In genomic region chr14:64937821-64938193, GRCh38 we compare ENCODE assay signal across 9 cellular contexts. TPM values are rescaled to one million over a fixed set of nuclear protein-coding genes. Genes with fewer than 3 reads are reported as not detected.
DNase-seq lines count a peak whose midpoint lies in the region; ATAC-seq and TF ChIP-seq lines count a peak whose summit lies in the region.
"Had no signal": no experiment of that assay in that cellular context is flagged by ENCODE, and none has a peak within 500 bp of the region (broad histone marks: within the 10 kb centered on the region; RNA-seq: fewer than 3 reads in every experiment).

No MANE protein-coding gene starts in this region.

- no peak overlapping the region for H4K8ac ChIP-seq in mesenchymal stem cell (ENCODE audit: low read length)

- no peak overlapping the region for H3K18ac ChIP-seq in mesenchymal stem cell (ENCODE audit: low read depth in 1 of 2, low read length in 2 of 2)

- no peak overlapping the region for H3K4me3 Mint-ChIP-seq in brain

- H3K9me3 ChIP-seq in BE2C (no peaks in the 10 kb centered on the region), mesenchymal stem cell (ENCODE audit: control insufficient read depth, low read length) (no peaks in the 10 kb centered on the region)

- peaks cover 9% of the 10 kb centered on the region for H3K36me3 ChIP-seq in BE2C
- H3K36me3 ChIP-seq in KMS-11 (ENCODE audit: insufficient read depth), result no peaks in the 10 kb centered on the region
- peaks cover 12 to 60% of the 10 kb centered on the region in 2 experiments for H3K36me3 ChIP-seq in mesenchymal stem cell (ENCODE audit: control insufficient read depth in 1 of 2, insufficient read depth in 2 of 2, low read depth in 1 of 2, low read length in 2 of 2)

- H2BK15ac ChIP-seq in mesenchymal stem cell (ENCODE audit: low read depth, poor library complexity, severe bottlenecking), result no peak overlapping the region

- H4K91ac ChIP-seq in mesenchymal stem cell (ENCODE audit: low read length), result no peak overlapping the region

- H3K27ac ChIP-seq in KMS-11 (peak overlapping the region; percentile 18; the same call in 1 of the 2 replicates), mesenchymal stem cell (ENCODE audit: low read length, poor library complexity, severe bottlenecking) (peak overlapping the region; percentile 42)

- H3K27me3 ChIP-seq in BE2C (no peaks in the 10 kb centered on the region), KMS-11 (ENCODE audit: insufficient read depth, low read depth) (no peaks in the 10 kb centered on the region), mesenchymal stem cell (ENCODE audit: control insufficient read depth in 1 of 2, insufficient read depth in 1 of 2, low read length in 2 of 2) (no peaks in the 10 kb centered on the region)

- peaks cover 22% of the 10 kb centered on the region for H3K36me3 Mint-ChIP-seq in brain

- peaks cover 27% of the 10 kb centered on the region for H3K79me1 ChIP-seq in mesenchymal stem cell (replicated peaks; ENCODE audit: low read length, poor library complexity, severe bottlenecking)

- DNase-seq in BE2C (no peak), mesenchymal stem cell (peak; percentile 23)
- DNase-seq: stimulated activated CD4-positive, alpha-beta T cell treated with anti-CD3 and anti-CD28 coated beads, Interleukin-2, amount 100 ng/mL, for 48 hours had no signal

- 0 out of 2 replicates have a peak, but pooled peaks cover 6% of the 10 kb centered on the region for H3K79me2 ChIP-seq in KMS-11 (ENCODE audit: insufficient read depth, low read depth)

- no peak overlapping the region for H3K14ac ChIP-seq in mesenchymal stem cell (ENCODE audit: low read length in 2 of 2)

- H3K27me3 Mint-ChIP-seq in brain, result no peaks in the 10 kb centered on the region

- H3K4me1 ChIP-seq in BE2C, result no peaks in the 10 kb centered on the region
- H3K4me1 ChIP-seq in KMS-11 (ENCODE audit: low read depth, poor library complexity, severe bottlenecking), result peaks cover 57% of the 10 kb centered on the region
- peaks cover 12% of the 10 kb centered on the region for H3K4me1 ChIP-seq in mesenchymal stem cell (ENCODE audit: control insufficient read depth, insufficient read depth, low read depth, low read length)

- peak overlapping the region in 2 of 5 experiments; percentile 36 to 74 for H3K27ac Mint-ChIP-seq in brain

- H2BK5ac ChIP-seq in mesenchymal stem cell (ENCODE audit: low read depth, low read length, poor library complexity, severe bottlenecking), result no peak overlapping the region

- no peak overlapping the region for H3K4ac ChIP-seq in mesenchymal stem cell (ENCODE audit: low read depth in 1 of 2, low read length in 2 of 2)

- no peak overlapping the region for H3K23ac ChIP-seq in mesenchymal stem cell (ENCODE audit: low read length in 2 of 2)

- no peak overlapping the region for H2BK12ac ChIP-seq in mesenchymal stem cell (ENCODE audit: low read length in 2 of 2)

- no peak overlapping the region for H3K4me3 ChIP-seq in BE2C (ENCODE audit: low read depth, low read length)
- no peak overlapping the region for H3K4me3 ChIP-seq in KMS-11 (IDR thresholded peaks at IDR 0.05; ENCODE audit: insufficient read depth, low read depth, low read length)
- H3K4me3 ChIP-seq in mesenchymal stem cell (ENCODE audit: insufficient read depth in 1 of 2, low read depth in 1 of 2, low read length in 2 of 2), result no peak overlapping the region

- H4K20me1 ChIP-seq in KMS-11 (ENCODE audit: insufficient read depth), result no peaks in the 10 kb centered on the region

- 93% methylated on average over 1 of the region's 1 CpG for WGBS in mesenchymal stem cell

- H3K4me2 ChIP-seq in KMS-11 (peak overlapping the region; percentile 31), mesenchymal stem cell (ENCODE audit: low read length, poor library complexity, severe bottlenecking) (no peak overlapping the region)

- H3K9me3 Mint-ChIP-seq in brain, result no peaks in the 10 kb centered on the region

- H2BK120ac ChIP-seq in mesenchymal stem cell (ENCODE audit: low read depth, low read length), result no peak overlapping the region

- peaks cover 35% of the 10 kb centered on the region for H3K4me1 Mint-ChIP-seq in brain

- H2AFZ ChIP-seq in KMS-11 (ENCODE audit: low read depth) (no peak overlapping the region), mesenchymal stem cell (ENCODE audit: low read depth, low read length) (no peak overlapping the region)

- peak; percentile 41 for TF ChIP-seq CTCF in BE2C (IDR thresholded peaks at IDR 0.05; ENCODE audit: low read depth, low read length)
- TF ChIP-seq CTCF in KMS-11 (conservative IDR thresholded peaks at IDR 0.05; ENCODE audit: low read depth, low read length), result no peak
- TF ChIP-seq CTCF in brain (conservative IDR thresholded peaks at IDR 0.05), result peak; percentile 41 to 46

- no peak overlapping the region for H2AK5ac ChIP-seq in mesenchymal stem cell (ENCODE audit: low read length, severe bottlenecking)

- H3K9ac ChIP-seq in KMS-11 (no peak overlapping the region), mesenchymal stem cell (ENCODE audit: low read length) (no peak overlapping the region)

- ATAC-seq in GM18511 (IDR thresholded peaks at IDR 0.05; ENCODE audit: unreplicated experiment) (no peak), HG02798 (IDR thresholded peaks at IDR 0.05; ENCODE audit: poor library complexity, unreplicated experiment) (no peak), GM21576 (IDR thresholded peaks at IDR 0.05; ENCODE audit: unreplicated experiment) (no peak), GM19452 (IDR thresholded peaks at IDR 0.05; ENCODE audit: unreplicated experiment) (no peak)

RNA-seq across cellular contexts. Expression of gene GPX2, which starts 4.7 kb away (rescaled TPM):
- not detected for polyA plus RNA-seq in BE2C (2012; ENCODE audit: insufficient read depth, insufficient read length, low read depth)
- 23.8 TPM for polyA plus RNA-seq in brain (ENCODE audit: insufficient read depth, low read depth, low replicate concordance)
- not detected for polyA plus RNA-seq in mesenchymal stem cell (2013, experiment 1 of 2)
- not detected for polyA plus RNA-seq in mesenchymal stem cell (2013, experiment 2 of 2)

RNA-seq across cellular contexts. Expression of gene CHURC1, which starts 23.6 kb away (rescaled TPM):
- polyA plus RNA-seq in BE2C (2012; ENCODE audit: insufficient read depth, insufficient read length, low read depth), result 30.9 TPM
- polyA plus RNA-seq in brain (ENCODE audit: insufficient read depth, low read depth, low replicate concordance), result 27.1 TPM
- polyA plus RNA-seq in mesenchymal stem cell (2013, experiment 1 of 2), result 80.1 TPM
- 83.0 TPM for polyA plus RNA-seq in mesenchymal stem cell (2013, experiment 2 of 2)

RNA-seq across cellular contexts. Expression of gene RAB15, which starts 34.3 kb away (rescaled TPM):
- polyA plus RNA-seq in BE2C (2012; ENCODE audit: insufficient read depth, insufficient read length, low read depth), result 2.8 TPM
- polyA plus RNA-seq in brain (ENCODE audit: insufficient read depth, low read depth, low replicate concordance), result 28.0 TPM
- 4.2 TPM for polyA plus RNA-seq in mesenchymal stem cell (2013, experiment 1 of 2)
- polyA plus RNA-seq in mesenchymal stem cell (2013, experiment 2 of 2), result 3.9 TPM

RNA-seq across cellular contexts. Expression of gene FNTB, which starts 48.9 kb away (rescaled TPM):
- 13.9 TPM for polyA plus RNA-seq in BE2C (2012; ENCODE audit: insufficient read depth, insufficient read length, low read depth)
- polyA plus RNA-seq in brain (ENCODE audit: insufficient read depth, low read depth, low replicate concordance), result 34.5 TPM
- polyA plus RNA-seq in mesenchymal stem cell (2013, experiment 1 of 2), result 9.8 TPM
- 9.9 TPM for polyA plus RNA-seq in mesenchymal stem cell (2013, experiment 2 of 2)

RNA-seq across cellular contexts. Expression of gene SPTB, which starts 58.1 kb away (rescaled TPM):
- polyA plus RNA-seq in BE2C (2012; ENCODE audit: insufficient read depth, insufficient read length, low read depth), result 4.9 TPM
- polyA plus RNA-seq in brain (ENCODE audit: insufficient read depth, low read depth, low replicate concordance), result 6.2 TPM
- 0.03 TPM for polyA plus RNA-seq in mesenchymal stem cell (2013, experiment 1 of 2)
- 0.08 TPM for polyA plus RNA-seq in mesenchymal stem cell (2013, experiment 2 of 2)
